21 cellular contexts compared by ENCODE assay signal in the genomic region with DNA sequence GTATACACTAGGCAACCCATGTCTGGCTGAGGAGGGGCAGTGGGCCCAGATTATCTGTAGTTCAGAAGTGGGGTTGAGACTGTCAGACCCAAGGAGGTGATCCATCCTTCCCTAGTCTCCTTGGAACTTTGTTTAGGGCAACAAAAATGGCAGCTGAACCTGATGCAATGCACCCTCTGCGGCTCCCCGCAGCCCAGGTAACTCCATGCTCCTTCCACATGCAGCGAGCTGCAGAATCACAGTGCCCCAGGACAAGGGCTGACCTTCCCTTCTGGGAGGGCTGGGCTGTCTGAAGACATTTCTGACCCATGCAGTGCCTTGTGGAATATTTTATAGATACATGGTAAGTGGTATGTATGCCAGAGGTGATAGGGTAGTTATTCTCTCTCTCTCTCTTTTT. TPM values are rescaled to one million over a fixed set of nuclear protein-coding genes. Genes with fewer than 3 reads are reported as not detected.
"Had no signal": no experiment of that assay in that cellular context is flagged by ENCODE, and none has a peak within 500 bp of the region (broad histone marks: within the 10 kb centered on the region; RNA-seq: fewer than 3 reads in every experiment).

No MANE protein-coding gene starts in this region.

- DNase-seq: colonic mucosa; dermis blood vessel endothelial cell; dorsolateral prefrontal cortex; effector CD4-positive, alpha-beta T cell; effector memory CD4-positive, alpha-beta T cell; foreskin keratinocyte; heart left ventricle; hypothalamus; immature natural killer cell; left cardiac atrium; left lung; left ventricle myocardium superior; lower lobe of right lung; mesenchymal stem cell; mucosa of descending colon; naive B cell had no signal

- H3K4me2 ChIP-seq: hepatocyte had no signal

- H3K4me1 ChIP-seq: colonic mucosa, esophagus muscularis mucosa, foreskin keratinocyte, gastroesophageal sphincter, heart left ventricle, left lung, lower lobe of right lung had no signal

- H3K4me3 ChIP-seq: colonic mucosa, dorsolateral prefrontal cortex, esophagus muscularis mucosa, gastroesophageal sphincter, heart left ventricle, hepatocyte, left lung, lower lobe of right lung, mucosa of descending colon had no signal

- H3K27me3 ChIP-seq: colonic mucosa, dorsolateral prefrontal cortex, hepatocyte had no signal

- H2AFZ ChIP-seq: hepatocyte had no signal

- H3K36me3 ChIP-seq: colonic mucosa, esophagus muscularis mucosa, gastroesophageal sphincter, heart left ventricle, left lung, lower lobe of right lung had no signal

- H3K9me3 ChIP-seq: colonic mucosa, esophagus muscularis mucosa, gastroesophageal sphincter, heart left ventricle, left lung, lower lobe of right lung, mucosa of descending colon had no signal

- H3K27ac ChIP-seq: colonic mucosa, dorsolateral prefrontal cortex, esophagus muscularis mucosa, foreskin keratinocyte, gastroesophageal sphincter, heart left ventricle, hepatocyte, left lung, lower lobe of right lung had no signal

- ATAC-seq: foreskin keratinocyte, gastroesophageal sphincter, heart left ventricle, left cardiac atrium, left lung, left ventricle myocardium superior, lower lobe of right lung, mucosa of descending colon had no signal

RNA-seq across cellular contexts. Expression of a gene that starts 29.4 kb away (rescaled TPM):
- polyA plus RNA-seq: endothelial cell of umbilical vein, fibroblast of lung, foreskin keratinocyte, heart left ventricle, hepatocyte, immature natural killer cell had no signal
